In the genomic region with DNA sequence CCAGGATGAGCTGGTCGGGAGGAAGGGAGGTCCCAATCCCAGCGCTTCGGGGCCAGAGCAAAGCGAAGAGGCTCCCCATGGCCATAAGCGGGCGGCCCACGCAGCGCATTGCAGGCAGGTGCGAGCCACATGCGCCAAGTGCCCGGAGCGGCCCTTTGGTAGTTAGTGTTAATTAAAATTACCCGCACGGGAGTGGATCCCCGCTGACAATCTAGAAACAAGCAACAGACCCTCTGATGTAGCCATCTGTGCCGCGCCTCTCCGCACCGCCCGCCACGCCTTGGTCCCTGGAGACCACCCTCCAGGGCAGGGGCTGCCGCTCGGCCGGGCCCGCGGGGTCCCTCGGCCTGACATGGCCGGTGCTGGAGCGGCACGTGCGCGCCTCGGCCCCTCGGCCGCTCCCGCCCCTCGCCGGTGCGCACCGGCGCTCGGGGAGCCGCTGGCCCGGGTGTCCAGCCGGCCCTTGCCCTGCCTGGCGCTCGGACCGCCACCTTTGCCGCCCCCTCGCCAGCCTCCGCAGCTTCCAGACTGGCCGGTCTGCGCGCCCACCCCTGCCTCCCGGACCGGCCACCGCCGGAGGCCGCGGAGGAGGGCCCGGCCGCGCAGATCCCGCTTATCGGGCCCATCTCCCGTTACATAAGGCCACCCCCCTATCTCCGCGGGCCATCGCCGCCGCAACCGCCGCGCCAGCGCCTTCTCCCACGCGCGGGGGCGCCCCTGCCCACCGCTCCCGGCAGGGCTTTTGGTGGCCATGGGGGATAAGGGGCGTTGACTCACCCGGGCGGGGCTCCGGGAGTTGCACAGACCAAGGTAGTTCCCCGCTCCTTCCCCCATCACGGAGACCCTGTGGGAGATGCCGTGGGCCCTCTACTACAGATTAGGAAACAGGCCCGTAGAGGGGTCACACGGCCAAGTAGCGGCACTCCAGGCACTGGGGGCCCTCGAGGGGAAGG, we compare ENCODE assay signal across 8 cellular contexts. TPM values are rescaled to one million over a fixed set of nuclear protein-coding genes. Genes with fewer than 3 reads are reported as not detected.
DNase-seq lines count a peak whose midpoint lies in the region; ATAC-seq and TF ChIP-seq lines count a peak whose summit lies in the region.

No MANE protein-coding gene starts in this region.

- DNase-seq in Right ventricle myocardium superior (no peak), cardiac septum (ENCODE audit: low spot score) (no peak), globus pallidus (ENCODE audit: low spot score) (peak; percentile 24), retinal pigment epithelial cell (ENCODE audit: low read depth) (no peak), NOMO-1 treated with DMSO at 0.1 percent for 48 hours (lab: John Stamatoyannopoulos, UW; ENCODE audit: unreplicated experiment) (no peak), posterior vena cava (ENCODE audit: low spot score) (no peak)
- peak; percentile 43 for DNase-seq in activated T-cell treated with anti-CD3 and anti-CD28 coated beads, Interleukin-2, amount 50 U/mL, for 1 hour

- peak overlapping the region; percentile 34 for H3K4me3 ChIP-seq in retinal pigment epithelial cell (ENCODE audit: low read length)

- intact Hi-C loops in Right ventricle myocardium superior (cut with DNase I) (no loop called here), cardiac septum (cut with DNase I) (no loop called here), posterior vena cava (cut with DNase I) (no loop called here)

- peak; percentile 31 for TF ChIP-seq CTCF in retinal pigment epithelial cell (conservative IDR thresholded peaks at IDR 0.05; ENCODE audit: low read depth, low read length)

- ATAC-seq in Right ventricle myocardium superior (ENCODE audit: poor library complexity): peak; percentile 22
- no peak for ATAC-seq in GM19328 (IDR thresholded peaks at IDR 0.05; ENCODE audit: unreplicated experiment)

RNA-seq across cellular contexts. Expression of gene IL13, which starts 1.9 kb away (rescaled TPM):
- total RNA-seq in Right ventricle myocardium superior (not detected), cardiac septum (not detected), posterior vena cava (under 1 TPM in 1 of 2 donors, not detected in 1; 0.29 TPM)

RNA-seq across cellular contexts. Expression of gene IL4, which starts 17.7 kb away (rescaled TPM):
- total RNA-seq in Right ventricle myocardium superior (not detected), cardiac septum (not detected), posterior vena cava (not detected)

Comparison
In these comparisons a context has a peak if more than half of its experiments do, and no peak if none do; other contexts are left out.
1. DNase-seq: peak in activated T-cell treated with anti-CD3 and anti-CD28 coated beads, Interleukin-2, amount 50 U/mL, for 1 hour (single experiment) and globus pallidus (single experiment); none in Right ventricle myocardium superior (single experiment), cardiac septum (single experiment), retinal pigment epithelial cell (single experiment), NOMO-1 treated with DMSO at 0.1 percent for 48 hours (single experiment) and posterior vena cava (single experiment).